21 cellular contexts compared by ENCODE assay signal in the genomic region with DNA sequence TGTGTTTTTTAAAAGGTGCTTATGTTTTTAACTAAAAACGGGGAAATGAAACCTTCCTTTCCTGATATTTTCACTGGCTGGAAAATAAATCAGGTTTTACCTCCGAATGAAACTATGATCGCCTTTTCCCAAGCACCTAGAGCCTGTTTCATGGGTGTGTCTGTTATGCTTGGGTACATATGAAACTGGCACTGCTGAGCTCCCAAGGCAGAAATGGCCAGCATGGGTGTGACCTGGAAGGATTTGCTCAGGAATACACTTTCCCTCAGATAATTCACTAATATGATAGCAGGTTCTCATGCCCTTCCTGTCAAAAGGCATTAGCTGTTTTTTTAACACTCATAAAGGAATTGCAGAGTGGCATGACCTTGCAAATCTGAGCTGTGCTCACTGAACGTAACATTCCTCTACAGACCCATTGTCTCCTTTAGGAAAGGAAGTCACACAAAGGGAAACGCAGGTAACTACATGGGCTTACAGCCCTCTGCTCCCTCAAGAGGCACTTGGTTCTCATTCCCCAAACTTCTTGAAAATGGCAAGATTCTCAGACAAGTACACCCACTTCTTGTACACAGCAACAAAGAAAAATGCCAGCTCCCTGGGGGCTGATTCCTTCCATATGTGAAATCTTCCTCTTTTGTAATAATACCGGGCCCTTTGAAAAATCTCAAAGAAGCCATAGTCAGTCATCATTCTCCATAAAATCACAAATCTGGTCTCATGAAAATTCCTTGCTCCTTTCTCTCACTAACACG.
DNase-seq lines count a peak whose midpoint lies in the region; ATAC-seq and TF ChIP-seq lines count a peak whose summit lies in the region.
"Had no signal": no experiment of that assay in that cellular context is flagged by ENCODE, and none has a peak within 500 bp of the region (broad histone marks: within the 10 kb centered on the region; RNA-seq: fewer than 3 reads in every experiment).

No MANE protein-coding gene starts in this region.

- H3K9me3 ChIP-seq in H9 (ENCODE audit: control insufficient read depth, low read depth, low read length) (no peaks in the 10 kb centered on the region), ascending aorta (no peaks in the 10 kb centered on the region), suprapubic skin (no peaks in the 10 kb centered on the region)

- H3K79me1 ChIP-seq in H9 (ENCODE audit: insufficient read depth, low read depth, low read length, poor library complexity, severe bottlenecking), result no peaks in the 10 kb centered on the region

- H3K4ac ChIP-seq in H9 (ENCODE audit: low read depth, low read length), result no peak overlapping the region

- no peak overlapping the region for H2BK5ac ChIP-seq in H9 (ENCODE audit: insufficient read length, low read length)

- WGBS in H9 (ENCODE audit: extremely low coverage, insufficient read length, low lambda C conversion rate), result no CpG with 5 or more reads among the region's 7 CpGs
- 56% methylated on average over 7 of the region's 7 CpGs for WGBS in suprapubic skin

- no peak overlapping the region for H3K9ac ChIP-seq in H9 (ENCODE audit: extremely low read depth, insufficient read length, low read length)

- intact Hi-C loops in ascending aorta (cut with DNase I), result no loop called here

- H3K79me2 ChIP-seq in H9 (ENCODE audit: insufficient read depth, low read length), result no peaks in the 10 kb centered on the region

- H3K27me3 Mint-ChIP-seq in H9 (ENCODE audit: low read depth), result no peaks in the 10 kb centered on the region; the same call in 1 of the 2 replicates
- H3K27me3 Mint-ChIP-seq in brain, result peaks cover 3% of the 10 kb centered on the region
- no peaks in the 10 kb centered on the region for H3K27me3 Mint-ChIP-seq in progenitor cell of endocrine pancreas

- H3K56ac ChIP-seq in H9 (ENCODE audit: insufficient read length, low read depth, low read length), result no peak overlapping the region

- H3K23me2 ChIP-seq in H9 (ENCODE audit: insufficient read length, low read depth, low read length, poor library complexity, severe bottlenecking), result no peaks in the 10 kb centered on the region

- H3K23ac ChIP-seq in H9 (ENCODE audit: insufficient read length, low read depth, low read length), result no peak overlapping the region

- no peak overlapping the region for H3K4me3 Mint-ChIP-seq in H9
- no peak overlapping the region for H3K4me3 Mint-ChIP-seq in brain
- H3K4me3 Mint-ChIP-seq in progenitor cell of endocrine pancreas (ENCODE audit: low read depth), result no peak overlapping the region
- H3K4me3 Mint-ChIP-seq: activated naive CD4-positive, alpha-beta T cell treated with anti-CD3 and anti-CD28 coated beads, Interleukin-2, amount 50 U/mL, for 24 hours; activated T-helper 1 cell treated with anti-CD3 and anti-CD28 coated beads, Interleukin-12 subunit alpha, Interleukin-12 subunit beta, Interleukin-2, Interleukin-4 antibody, amounts not matched to agents 30 ng/mL and 10 ng/mL and 1 ng/mL, durations not matched to agents 14 hours and 24 hours and 36 hours; CD8-positive, alpha-beta memory T cell; naive thymus-derived CD8-positive, alpha-beta T cell had no signal

- no peak for TF ChIP-seq CTCF in H9 (conservative IDR thresholded peaks at IDR 0.05)
- TF ChIP-seq CTCF in brain (conservative IDR thresholded peaks at IDR 0.05), result no peak
- no peak for TF ChIP-seq CTCF in fibroblast of mammary gland (conservative IDR thresholded peaks at IDR 0.05; ENCODE audit: control insufficient read depth, insufficient read depth, low read depth, low read length)
- no peak for TF ChIP-seq CTCF in progenitor cell of endocrine pancreas (IDR thresholded peaks at IDR 0.05; ENCODE audit: unreplicated experiment)
- TF ChIP-seq CTCF in ascending aorta (IDR thresholded peaks at IDR 0.05), result no peak
- no peak for TF ChIP-seq CTCF in suprapubic skin (IDR thresholded peaks at IDR 0.05)

- H4K91ac ChIP-seq in H9 (ENCODE audit: insufficient read length, low read depth, low read length), result no peak overlapping the region

- H2AK5ac ChIP-seq in H9 (ENCODE audit: insufficient read length, low read length), result no peak overlapping the region

- no peak for ATAC-seq in HG03135 (IDR thresholded peaks at IDR 0.05; ENCODE audit: unreplicated experiment)
- ATAC-seq in GM18511 (IDR thresholded peaks at IDR 0.05; ENCODE audit: unreplicated experiment), result no peak
- ATAC-seq: HCT116; naive thymus-derived CD8-positive, alpha-beta T cell had no signal

- H3K14ac ChIP-seq in H9 (ENCODE audit: insufficient read depth, low read length), result no peak overlapping the region

- H2BK120ac ChIP-seq in H9 (ENCODE audit: low read depth, low read length, poor library complexity, severe bottlenecking), result no peak overlapping the region

- peak overlapping the region; percentile 19 for H3T11ph ChIP-seq in H9 (ENCODE audit: low read length)

- peaks cover 0 to 12% (median 0%) of the 10 kb centered on the region in 3 experiments; a peak in 2 of 7 replicates for H3K36me3 Mint-ChIP-seq in H9 (ENCODE audit: insufficient read depth in 1 of 3, low read depth in 3 of 3)
- peaks cover 3% of the 10 kb centered on the region for H3K36me3 Mint-ChIP-seq in brain
- peaks cover 11% of the 10 kb centered on the region for H3K36me3 Mint-ChIP-seq in progenitor cell of endocrine pancreas (ENCODE audit: insufficient read depth)
- H3K36me3 Mint-ChIP-seq: activated naive CD4-positive, alpha-beta T cell treated with anti-CD3 and anti-CD28 coated beads, Interleukin-2, amount 50 U/mL, for 24 hours; CD8-positive, alpha-beta memory T cell had no signal

- H3K36me3 ChIP-seq in ascending aorta (no peaks in the 10 kb centered on the region), suprapubic skin (no peaks in the 10 kb centered on the region)

- H3K4me1 ChIP-seq in H9 (ENCODE audit: insufficient read depth, low read length) (peaks cover 4% of the 10 kb centered on the region; the same call in 1 of the 2 replicates), ascending aorta (no peaks in the 10 kb centered on the region), suprapubic skin (peaks cover 4% of the 10 kb centered on the region)

- H3K27ac Mint-ChIP-seq in H9, result no peak overlapping the region; a peak in 1 of 7 replicates
- H3K27ac Mint-ChIP-seq in brain, result peak overlapping the region in 4 of 5 experiments; percentile 50 to 90 (median 64)
- H3K27ac Mint-ChIP-seq in progenitor cell of endocrine pancreas, result peak overlapping the region; percentile 23
- H3K27ac Mint-ChIP-seq: activated naive CD4-positive, alpha-beta T cell treated with anti-CD3 and anti-CD28 coated beads, Interleukin-2, amount 50 U/mL, for 24 hours; activated T-helper 1 cell treated with anti-CD3 and anti-CD28 coated beads, Interleukin-12 subunit alpha, Interleukin-12 subunit beta, Interleukin-2, Interleukin-4 antibody, amounts not matched to agents 30 ng/mL and 10 ng/mL and 1 ng/mL, durations not matched to agents 14 hours and 24 hours and 36 hours; CD8-positive, alpha-beta memory T cell; naive thymus-derived CD8-positive, alpha-beta T cell had no signal

- H3K4me3 ChIP-seq in fibroblast of mammary gland (ENCODE audit: control insufficient read depth, low read depth, low read length) (no peak overlapping the region), ascending aorta (no peak overlapping the region), suprapubic skin (no peak overlapping the region)
- H3K4me3 ChIP-seq: coronary artery had no signal

- no peak overlapping the region for H3K18ac ChIP-seq in H9 (ENCODE audit: insufficient read length, low read depth, low read length)

- H3K27ac ChIP-seq in H9 (ENCODE audit: insufficient read length, low read depth, low read length) (no peak overlapping the region), ascending aorta (no peak overlapping the region), suprapubic skin (no peak overlapping the region)
- H3K27ac ChIP-seq: coronary artery had no signal

- no peak for TF ChIP-seq EP300 in suprapubic skin (IDR thresholded peaks at IDR 0.05)

- TF ChIP-seq POLR2A in suprapubic skin (IDR thresholded peaks at IDR 0.05), result no peak

- H4K20me1 ChIP-seq in H9 (ENCODE audit: control insufficient read depth, insufficient read depth, insufficient read length), result no peaks in the 10 kb centered on the region

- peaks cover 12 to 14% of the 10 kb centered on the region in 2 experiments for H3K4me1 Mint-ChIP-seq in H9
- H3K4me1 Mint-ChIP-seq in brain, result peaks cover 45% of the 10 kb centered on the region
- peaks cover 20% of the 10 kb centered on the region for H3K4me1 Mint-ChIP-seq in progenitor cell of endocrine pancreas (ENCODE audit: low read depth)
- H3K4me1 Mint-ChIP-seq: activated naive CD4-positive, alpha-beta T cell treated with anti-CD3 and anti-CD28 coated beads, Interleukin-2, amount 50 U/mL, for 24 hours had no signal

- no peaks in the 10 kb centered on the region for H3K27me3 ChIP-seq in H9 (ENCODE audit: insufficient read depth, low read length)
- H3K27me3 ChIP-seq in ascending aorta, result no peaks in the 10 kb centered on the region
- H3K27me3 ChIP-seq in suprapubic skin, result no peaks in the 10 kb centered on the region

- H4K5ac ChIP-seq in H9 (ENCODE audit: insufficient read length, low read depth, low read length), result no peak overlapping the region

- no peak overlapping the region for H2BK20ac ChIP-seq in H9 (ENCODE audit: low read depth, low read length, poor library complexity, severe bottlenecking)

- H2AFZ ChIP-seq in H9 (ENCODE audit: low read length), result peak overlapping the region; percentile 82

- H2BK15ac ChIP-seq in H9 (ENCODE audit: low read depth, low read length), result no peak overlapping the region

- no peak overlapping the region for H2BK12ac ChIP-seq in H9 (ENCODE audit: insufficient read length, low read depth, low read length)

- H3K4me2 ChIP-seq in H9 (ENCODE audit: insufficient read depth, insufficient read length, low read length), result no peak overlapping the region

- no peak overlapping the region for H4K8ac ChIP-seq in H9 (replicated peaks; ENCODE audit: insufficient read length, low read depth, low read length)

- DNase-seq in H9, result no peak
- peak; percentile 13 for DNase-seq in fibroblast of mammary gland (ENCODE audit: low read depth)
- no peak for DNase-seq in progenitor cell of endocrine pancreas (ENCODE audit: low spot score, unreplicated experiment)
- DNase-seq in ascending aorta (ENCODE audit: low spot score in 2 of 2), result no peak
- DNase-seq in suprapubic skin (ENCODE audit: low spot score in 2 of 2), result no peak
- DNase-seq: activated CD4-positive, alpha-beta T cell treated with anti-CD3 and anti-CD28 coated beads for 48 hours; CD8-positive, alpha-beta memory T cell; foreskin fibroblast; naive thymus-derived CD8-positive, alpha-beta T cell; NCI-H1417; NCI-H2171; NCI-H774; Right ventricle myocardium superior; stimulated activated naive CD4-positive, alpha-beta T cell had no signal

- H3K9me3 Mint-ChIP-seq in H9 (peaks cover 4 to 8% of the 10 kb centered on the region in 2 experiments), brain (peaks cover 6 to 17% (median 12%) of the 10 kb centered on the region in 5 experiments), progenitor cell of endocrine pancreas (ENCODE audit: low read depth) (peaks cover 8% of the 10 kb centered on the region)
- H3K9me3 Mint-ChIP-seq: activated T-helper 1 cell treated with anti-CD3 and anti-CD28 coated beads, Interleukin-12 subunit alpha, Interleukin-12 subunit beta, Interleukin-2, Interleukin-4 antibody, amounts not matched to agents 30 ng/mL and 10 ng/mL and 1 ng/mL, durations not matched to agents 14 hours and 24 hours and 36 hours had no signal

Comparison
In these comparisons a context has a peak if more than half of its experiments do, and no peak if none do; other contexts are left out.
1. H3K27ac Mint-ChIP-seq: peak in brain (4 of 5) and progenitor cell of endocrine pancreas (single experiment); none in H9 (0 of 3).